Comparison of ENCODE assay signal across 23 cellular contexts in genomic region chr1:225483818-225484656, GRCh38. TPM values are rescaled to one million over a fixed set of nuclear protein-coding genes. Genes with fewer than 3 reads are reported as not detected.
DNase-seq lines count a peak whose midpoint lies in the region; ATAC-seq and TF ChIP-seq lines count a peak whose summit lies in the region.
"Had no signal": no experiment of that assay in that cellular context is flagged by ENCODE, and none has a peak within 500 bp of the region (broad histone marks: within the 10 kb centered on the region; RNA-seq: fewer than 3 reads in every experiment).

No MANE protein-coding gene starts in this region.

- TF ChIP-seq POLR2A in esophagus muscularis mucosa (IDR thresholded peaks at IDR 0.05; ENCODE audit: low read depth) = no peak

- H3K9me3 ChIP-seq in mammary epithelial cell (replicated peaks; ENCODE audit: insufficient read depth, low read length) (no peaks in the 10 kb centered on the region), esophagus muscularis mucosa (no peaks in the 10 kb centered on the region), tibial artery (no peaks in the 10 kb centered on the region)
- H3K9me3 ChIP-seq: A549, colonic mucosa had no signal

- CTCF ChIA-PET in MCF 10A (lab: Yijun Ruan, JAX) (interaction anchor here (0.6 to 27.3 kb wide), 9 partner anchors 10 to 494 kb away, joined by 3 to 712 read pairs (median 6); partner anchors contain the start of gene SRP9), mammary epithelial cell (lab: Charles Lee; ENCODE audit: low non-redundant PET) (interaction anchor here (0.6 to 0.7 kb wide), 2 partner anchors 286 to 288 kb away, joined by 4 to 9 read pairs; no protein-coding TSS in a partner anchor)

- H4K20me1 ChIP-seq in mammary epithelial cell (ENCODE audit: insufficient read depth, low read length) = no peaks in the 10 kb centered on the region

- peaks cover 15% of the 10 kb centered on the region for H3K27me3 Mint-ChIP-seq in MCF 10A (ENCODE audit: insufficient read depth, unreplicated experiment)
- H3K27me3 Mint-ChIP-seq: activated B cell treated with CpG ODN at 0.5 μM for 24 hours; activated naive CD8-positive, alpha-beta T cell treated with anti-CD3 and anti-CD28 coated beads for 36 hours had no signal

- POLR2A ChIA-PET in MCF 10A (lab: Yijun Ruan, JAX) = interaction anchor here (0.6 to 5.2 kb wide), 6 partner anchors 15 to 88 kb away, joined by 3 to 27 read pairs (median 4); no protein-coding TSS in a partner anchor

- H3K27me3 ChIP-seq in mammary epithelial cell (ENCODE audit: insufficient read depth, low read length) = no peaks in the 10 kb centered on the region
- H3K27me3 ChIP-seq in esophagus muscularis mucosa = no peaks in the 10 kb centered on the region
- no peaks in the 10 kb centered on the region for H3K27me3 ChIP-seq in tibial artery
- H3K27me3 ChIP-seq: colonic mucosa had no signal

- no peaks in the 10 kb centered on the region for H3K79me2 ChIP-seq in mammary epithelial cell (ENCODE audit: insufficient read depth, low read length)

- in situ Hi-C loops in mammary epithelial cell (cut with MboI; ENCODE audit: low sequenced_read_pairs in 2 of 2) = loop anchor here in 1 of 2 donors (5.0 kb wide), 1 partner anchor 498 kb away; no protein-coding TSS in a partner anchor

- intact Hi-C loops in MCF 10A (cut with micrococcal nuclease) = no loop called here
- intact Hi-C loops in mammary epithelial cell (cut with micrococcal nuclease) = no loop called here
- intact Hi-C loops in esophagus muscularis mucosa (cut with DNase I) = loop anchor here (10.0 kb wide), 1 partner anchor 171 kb away; the partner anchor contains the start of gene ENAH
- intact Hi-C loops in tibial artery (cut with DNase I; ENCODE audit: low total_unique reads) = loop anchor here (10.0 kb wide), 1 partner anchor 171 kb away; the partner anchor contains the start of gene ENAH
- intact Hi-C loops in sciatic nerve (cut with DNase I) = no loop called here

- TF ChIP-seq CTCF in MCF 10A (IDR thresholded peaks at IDR 0.05; ENCODE audit: unreplicated experiment) (no peak), mammary epithelial cell (conservative IDR thresholded peaks at IDR 0.05 in 1 of 2, IDR thresholded peaks at IDR 0.05 in 1 of 2; ENCODE audit: extremely low read depth in 1 of 2, insufficient read depth in 1 of 2, low read depth in 1 of 2, low read length in 2 of 2) (no peak), esophagus muscularis mucosa (IDR thresholded peaks at IDR 0.05) (no peak), tibial artery (IDR thresholded peaks at IDR 0.05) (no peak)

- H3K27ac Mint-ChIP-seq in MCF 10A (ENCODE audit: low read depth, unreplicated experiment) = no peak overlapping the region
- H3K27ac Mint-ChIP-seq: activated B cell treated with CpG ODN at 0.5 μM for 24 hours; activated naive CD8-positive, alpha-beta T cell treated with anti-CD3 and anti-CD28 coated beads for 36 hours; T-helper 2 cell treated with Interferon-gamma antibody and Interleukin-4, amounts not matched to agents 5 μg/mL and 100 μg/mL, for 36 hours had no signal

- BruUV-seq in MCF 10A (replicated peaks; lab: Mats Ljungman, UMichigan) (TSS peak; percentile 19), mammary epithelial cell (replicated peaks; lab: Mats Ljungman, UMichigan) (no TSS peak)

- DNase-seq in MCF 10A (ENCODE audit: unreplicated experiment) (no peak), mammary epithelial cell (no peak), esophagus muscularis mucosa (ENCODE audit: extremely low spot score) (no peak), mucosa of gallbladder (ENCODE audit: low spot score) (peak; percentile 10), tibial artery (peak in 1 of 2 donors; percentile 76), sciatic nerve (ENCODE audit: low spot score) (no peak)
- DNase-seq: activated B cell treated with CpG ODN at 0.5 μM for 24 hours; activated CD8-positive, alpha-beta memory T cell treated with anti-CD3 and anti-CD28 coated beads for 24 hours; activated naive CD8-positive, alpha-beta T cell treated with anti-CD3 and anti-CD28 coated beads for 36 hours; colonic mucosa; DMS 273 treated with DMSO at 0.1 percent for 48 hours; foreskin fibroblast; GM23248; NCI-H1105 treated with DMSO at 0.1 percent for 48 hours; NCI-H2171 treated with DMSO at 0.1 percent for 48 hours; small intestine; stimulated activated CD4-positive, alpha-beta T cell treated with anti-CD3 and anti-CD28 coated beads, Interleukin-4, amount 100 ng/mL, for 1 hour had no signal

- no peak for TF ChIP-seq EP300 in esophagus muscularis mucosa (IDR thresholded peaks at IDR 0.05)

- no peaks in the 10 kb centered on the region for H3K9me3 Mint-ChIP-seq in MCF 10A (ENCODE audit: unreplicated experiment)
- H3K9me3 Mint-ChIP-seq: activated B cell treated with CpG ODN at 0.5 μM for 24 hours; activated naive CD8-positive, alpha-beta T cell treated with anti-CD3 and anti-CD28 coated beads for 36 hours; T-helper 2 cell treated with Interferon-gamma antibody and Interleukin-4, amounts not matched to agents 5 μg/mL and 100 μg/mL, for 36 hours had no signal

- H3K4me2 ChIP-seq in mammary epithelial cell (ENCODE audit: insufficient read depth, low read depth, low read length) = no peak overlapping the region
- H3K4me2 ChIP-seq: A549 had no signal

- H3K36me3 Mint-ChIP-seq in MCF 10A (ENCODE audit: insufficient read depth, unreplicated experiment) = peaks cover 27% of the 10 kb centered on the region
- H3K36me3 Mint-ChIP-seq: activated naive CD8-positive, alpha-beta T cell treated with anti-CD3 and anti-CD28 coated beads for 36 hours had no signal

- H3K4me1 Mint-ChIP-seq in MCF 10A (ENCODE audit: insufficient read depth, unreplicated experiment) = peaks cover 7% of the 10 kb centered on the region

- H3K9ac ChIP-seq in mammary epithelial cell (ENCODE audit: insufficient read depth, low read length) = no peak overlapping the region
- H3K9ac ChIP-seq: GM23248 had no signal

- no peak overlapping the region for H2AFZ ChIP-seq in mammary epithelial cell (ENCODE audit: low read depth, low read length)
- H2AFZ ChIP-seq: GM23248 had no signal

- dilution Hi-C loops in mammary epithelial cell (cut with HindIII; ENCODE audit: low sequenced_read_pairs) = loop anchor here (25.0 kb wide), 1 partner anchor 503 kb away; the partner anchor contains the start of gene SDE2

- H3K4me3 Mint-ChIP-seq in MCF 10A (ENCODE audit: unreplicated experiment) = no peak overlapping the region
- H3K4me3 Mint-ChIP-seq: activated B cell treated with CpG ODN at 0.5 μM for 24 hours; activated naive CD8-positive, alpha-beta T cell treated with anti-CD3 and anti-CD28 coated beads for 36 hours; T-helper 2 cell treated with Interferon-gamma antibody and Interleukin-4, amounts not matched to agents 5 μg/mL and 100 μg/mL, for 36 hours had no signal

- ATAC-seq in sciatic nerve (no peak), GM18502 (IDR thresholded peaks at IDR 0.05; ENCODE audit: poor library complexity, unreplicated experiment) (no peak)
- no peak for ATAC-seq in activated CD4-positive, CD25-positive, alpha-beta regulatory T cell treated with anti-CD3 and anti-CD28 coated beads, Interleukin-2, amount 50 U/mL, for 24 hours
- ATAC-seq: left colon had no signal

- no peaks in the 10 kb centered on the region for H3K36me3 ChIP-seq in mammary epithelial cell (ENCODE audit: insufficient read depth, low read length)
- no peaks in the 10 kb centered on the region for H3K36me3 ChIP-seq in esophagus muscularis mucosa
- H3K36me3 ChIP-seq in tibial artery = no peaks in the 10 kb centered on the region
- H3K36me3 ChIP-seq: colonic mucosa had no signal

- H3K4me1 ChIP-seq in mammary epithelial cell (ENCODE audit: insufficient read depth, low read length) (no peaks in the 10 kb centered on the region), esophagus muscularis mucosa (peaks cover 0 to 52% (median 38%) of the 10 kb centered on the region in 4 donors), tibial artery (peaks cover 0 to 37% (median 16%) of the 10 kb centered on the region in 4 donors)
- H3K4me1 ChIP-seq: A549 had no signal

- 81% methylated on average over 23 of the region's 23 CpGs for WGBS in mammary epithelial cell (ENCODE audit: low coverage, missing lambda C conversion rate)
- 60% methylated on average over 19 of the region's 23 CpGs for WGBS in esophagus muscularis mucosa

- H3K4me3 ChIP-seq in mammary epithelial cell (replicated peaks in 1 of 3; ENCODE audit: insufficient read depth in 1 of 3, low read depth in 2 of 3, low read length in 3 of 3) = no peak overlapping the region
- peak overlapping the region in 1 of 4 donors; percentile 5 for H3K4me3 ChIP-seq in esophagus muscularis mucosa
- H3K4me3 ChIP-seq in tibial artery = peak overlapping the region; percentile 20 to 23
- H3K4me3 ChIP-seq: A549, colonic mucosa, GM23248 had no signal

- no peak overlapping the region for H3K27ac ChIP-seq in mammary epithelial cell (ENCODE audit: insufficient read depth, low read depth, low read length)
- H3K27ac ChIP-seq in esophagus muscularis mucosa (replicated peaks in 1 of 4) = peak overlapping the region; percentile 42 to 72 (median 62)
- H3K27ac ChIP-seq in tibial artery = peak overlapping the region in 1 of 2 donors; percentile 47
- H3K27ac ChIP-seq: A549, C4-2B, colonic mucosa, GM23248 had no signal

RNA-seq across cellular contexts. Expression of gene LBR, which starts 56.2 kb away (rescaled TPM):
- total RNA-seq in MCF 10A (2022) (98.5 and 106 TPM in 2 replicates), mammary epithelial cell (10 to 100 TPM; 17.7 to 35.7 TPM), esophagus muscularis mucosa (100 to 1,000 TPM in 1 of 4 donors, 10 to 100 TPM in 3; 82.3 to 157 (median 85.1) TPM), mucosa of gallbladder (55.5 TPM), sciatic nerve (48.8 TPM)
- polyA plus RNA-seq in mammary epithelial cell = 16.1 TPM
- polyA minus RNA-seq in mammary epithelial cell = 54.8 TPM

Comparison
In these comparisons a context has a peak if more than half of its experiments do, and no peak if none do; other contexts are left out.
1. H3K4me3 ChIP-seq: peak in tibial artery (2 of 2); none in mammary epithelial cell (0 of 3).
2. intact Hi-C loops: an anchor here in esophagus muscularis mucosa (10.0 kb wide) and tibial artery (10.0 kb wide); none called in MCF 10A, mammary epithelial cell and sciatic nerve.